1 cellular context compared by ENCODE assay signal in the genomic region with DNA sequence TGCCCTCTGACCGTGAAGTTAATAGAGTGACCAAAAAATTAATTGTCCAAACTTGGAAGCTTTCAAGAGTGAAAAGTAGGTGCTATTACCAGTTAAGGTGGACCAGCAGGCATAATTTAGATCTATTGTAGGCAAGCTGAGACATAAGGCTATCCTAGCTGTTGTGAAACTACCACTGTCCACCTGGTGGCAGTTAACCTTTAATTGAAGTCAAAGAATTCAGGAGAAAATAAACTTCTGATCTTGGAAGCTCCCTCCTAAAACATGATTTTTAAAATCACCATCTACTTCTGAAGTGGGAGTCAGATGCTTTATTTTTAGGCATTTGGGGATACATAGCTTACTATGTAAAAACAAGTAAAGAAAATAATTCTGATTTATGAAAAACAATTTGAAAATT.
TF ChIP-seq lines count a peak whose summit lies in the region.

No MANE protein-coding gene starts in this region.

TF ChIP-seq in HCT116, 20 proteins besides CTCF, POLR2A, EP300 and RAD21 (continued from another document):
- TF ChIP-seq, protein P1, sequence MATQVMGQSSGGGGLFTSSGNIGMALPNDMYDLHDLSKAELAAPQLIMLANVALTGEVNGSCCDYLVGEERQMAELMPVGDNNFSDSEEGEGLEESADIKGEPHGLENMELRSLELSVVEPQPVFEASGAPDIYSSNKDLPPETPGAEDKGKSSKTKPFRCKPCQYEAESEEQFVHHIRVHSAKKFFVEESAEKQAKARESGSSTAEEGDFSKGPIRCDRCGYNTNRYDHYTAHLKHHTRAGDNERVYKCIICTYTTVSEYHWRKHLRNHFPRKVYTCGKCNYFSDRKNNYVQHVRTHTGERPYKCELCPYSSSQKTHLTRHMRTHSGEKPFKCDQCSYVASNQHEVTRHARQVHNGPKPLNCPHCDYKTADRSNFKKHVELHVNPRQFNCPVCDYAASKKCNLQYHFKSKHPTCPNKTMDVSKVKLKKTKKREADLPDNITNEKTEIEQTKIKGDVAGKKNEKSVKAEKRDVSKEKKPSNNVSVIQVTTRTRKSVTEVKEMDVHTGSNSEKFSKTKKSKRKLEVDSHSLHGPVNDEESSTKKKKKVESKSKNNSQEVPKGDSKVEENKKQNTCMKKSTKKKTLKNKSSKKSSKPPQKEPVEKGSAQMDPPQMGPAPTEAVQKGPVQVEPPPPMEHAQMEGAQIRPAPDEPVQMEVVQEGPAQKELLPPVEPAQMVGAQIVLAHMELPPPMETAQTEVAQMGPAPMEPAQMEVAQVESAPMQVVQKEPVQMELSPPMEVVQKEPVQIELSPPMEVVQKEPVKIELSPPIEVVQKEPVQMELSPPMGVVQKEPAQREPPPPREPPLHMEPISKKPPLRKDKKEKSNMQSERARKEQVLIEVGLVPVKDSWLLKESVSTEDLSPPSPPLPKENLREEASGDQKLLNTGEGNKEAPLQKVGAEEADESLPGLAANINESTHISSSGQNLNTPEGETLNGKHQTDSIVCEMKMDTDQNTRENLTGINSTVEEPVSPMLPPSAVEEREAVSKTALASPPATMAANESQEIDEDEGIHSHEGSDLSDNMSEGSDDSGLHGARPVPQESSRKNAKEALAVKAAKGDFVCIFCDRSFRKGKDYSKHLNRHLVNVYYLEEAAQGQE (IDR thresholded peaks at IDR 0.05; ENCODE audit: low read depth): no peak
- no peak for TF ChIP-seq EZH2 (IDR thresholded peaks at IDR 0.05)
- TF ChIP-seq SRF (IDR thresholded peaks at IDR 0.05; ENCODE audit: low read depth): no peak
- TF ChIP-seq SIN3A (IDR thresholded peaks at IDR 0.05; ENCODE audit: low read depth): no peak
